In the genomic region with DNA sequence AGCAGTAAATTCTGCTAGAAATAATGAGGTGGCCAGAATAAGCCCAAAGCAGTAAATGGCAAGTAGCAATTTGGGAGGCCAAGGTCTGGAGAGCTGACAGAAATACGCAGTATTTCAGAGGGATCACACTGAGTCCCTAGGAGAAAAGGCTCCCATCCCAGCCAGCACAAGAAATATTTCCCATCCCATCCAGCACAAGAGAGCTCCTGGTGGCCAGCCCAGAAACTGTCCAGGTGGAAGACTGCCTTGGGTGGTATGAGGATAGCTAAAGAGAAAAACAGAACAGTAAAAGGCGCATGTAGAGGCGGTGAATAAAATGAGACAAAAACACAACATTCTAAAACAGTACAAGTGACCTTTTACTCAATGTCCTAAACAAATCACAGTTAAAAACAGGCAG, we compare ENCODE assay signal across 13 cellular contexts.
DNase-seq lines count a peak whose midpoint lies in the region; ATAC-seq lines count a peak whose summit lies in the region.
"Had no signal": no experiment of that assay in that cellular context is flagged by ENCODE, and none has a peak within 500 bp of the region (broad histone marks: within the 10 kb centered on the region; RNA-seq: fewer than 3 reads in every experiment).

No MANE protein-coding gene starts in this region.

- no peak overlapping the region for H3K23ac ChIP-seq in mesendoderm (ENCODE audit: low read length)

- H2AK5ac ChIP-seq in mesendoderm (ENCODE audit: low read length) = no peak overlapping the region

- no peaks in the 10 kb centered on the region for H3K79me1 ChIP-seq in mesendoderm (ENCODE audit: low read length)

- H4K8ac ChIP-seq in mesendoderm (ENCODE audit: low read depth, low read length) = no peak overlapping the region

- H2BK5ac ChIP-seq in mesendoderm (ENCODE audit: low read length) = no peak overlapping the region

- H3K4me3 ChIP-seq in mesendoderm (ENCODE audit: low read length) = no peak overlapping the region

- no peaks in the 10 kb centered on the region for H3K79me2 ChIP-seq in mesendoderm (ENCODE audit: control insufficient read depth, insufficient read depth, low read length)

- no peak overlapping the region for H4K5ac ChIP-seq in mesendoderm (ENCODE audit: low read length)

- H3K27ac ChIP-seq in caudate nucleus (ENCODE audit: low read depth, low read length) = peak overlapping the region; percentile 33
- no peak overlapping the region for H3K27ac ChIP-seq in mesendoderm (ENCODE audit: low read depth, low read length)

- ATAC-seq in GM19035 (IDR thresholded peaks at IDR 0.05; ENCODE audit: unreplicated experiment) = no peak
- ATAC-seq: left colon had no signal

- no CpG with 5 or more reads among the region's 3 CpGs for WGBS in mesendoderm (ENCODE audit: extremely low coverage, insufficient coverage, low lambda C conversion rate)

- H3K4me1 ChIP-seq in mesendoderm (ENCODE audit: control insufficient read depth, low read depth, low read length) = no peaks in the 10 kb centered on the region

- no peak overlapping the region for H2BK15ac ChIP-seq in mesendoderm (replicated peaks; ENCODE audit: low read depth)

- no peak overlapping the region for H3K4me2 ChIP-seq in mesendoderm (ENCODE audit: low read length)

- H3K56ac ChIP-seq in mesendoderm (ENCODE audit: low read length) = no peak overlapping the region

- no peak overlapping the region for H3K4ac ChIP-seq in mesendoderm (ENCODE audit: low read depth, low read length)

- H3K18ac ChIP-seq in mesendoderm (ENCODE audit: low read length) = no peak overlapping the region

- no peak overlapping the region for H3K9ac ChIP-seq in mesendoderm (ENCODE audit: low read length)

- no peak overlapping the region for H2BK120ac ChIP-seq in mesendoderm (ENCODE audit: low read depth, low read length)

- H3K36me3 ChIP-seq in mesendoderm (ENCODE audit: control insufficient read depth, insufficient read depth, low read length) = no peaks in the 10 kb centered on the region

- H3K27me3 ChIP-seq in mesendoderm (ENCODE audit: insufficient read depth, low read length, poor library complexity) = no peaks in the 10 kb centered on the region

- DNase-seq in EH (ENCODE audit: low read depth) (peak; percentile 6), HuH-7.5 (ENCODE audit: low spot score) (peak; percentile 31), caudate nucleus (lab: John Stamatoyannopoulos, UW) (peak in 5 of 61 donors; percentile 3 to 88 (median 6)), mesendoderm (peak; percentile 56), NCI-H1436 (lab: John Stamatoyannopoulos, UW) (no peak), NCI-H2107 (lab: John Stamatoyannopoulos, UW) (no peak)
- DNase-seq in activated CD4-positive, alpha-beta T cell treated with anti-CD3 and anti-CD28 coated beads for 48 hours = no peak
- DNase-seq: activated CD4-positive, CD25-positive, alpha-beta regulatory T cell; activated naive CD4-positive, alpha-beta T cell; left colon; NCI-H1436 treated with DMSO at 0.1 percent for 48 hours; retina had no signal

Comparison
In these comparisons a context has a peak if more than half of its experiments do, and no peak if none do; other contexts are left out.
1. DNase-seq: peak in EH (single experiment), HuH-7.5 (single experiment) and mesendoderm (single experiment); none in NCI-H1436 (single experiment), activated CD4-positive, alpha-beta T cell treated with anti-CD3 and anti-CD28 coated beads for 48 hours (single experiment) and NCI-H2107 (single experiment).